Comparison of ENCODE assay signal across 10 cellular contexts in genomic region chr19:53131732-53132131, GRCh38. TPM values are rescaled to one million over a fixed set of nuclear protein-coding genes. Genes with fewer than 3 reads are reported as not detected.
DNase-seq lines count a peak whose midpoint lies in the region; ATAC-seq and TF ChIP-seq lines count a peak whose summit lies in the region.
"Had no signal": no experiment of that assay in that cellular context is flagged by ENCODE, and none has a peak within 500 bp of the region (broad histone marks: within the 10 kb centered on the region; RNA-seq: fewer than 3 reads in every experiment).

No MANE protein-coding gene starts in this region.

- H3K9me3 Mint-ChIP-seq in naive B cell, result peaks cover 0 to 31% (median 18%) of the 10 kb centered on the region in 7 donors
- peaks cover 18% of the 10 kb centered on the region for H3K9me3 Mint-ChIP-seq in Calu3 (ENCODE audit: low read depth, unreplicated experiment)

- H3K4me3 ChIP-seq in cardiac muscle cell (peak overlapping the region; percentile 80), duodenal mucosa (ENCODE audit: low read depth in 1 of 2, low read length in 2 of 2) (peak overlapping the region; percentile 72), uterus (peak overlapping the region; percentile 35 to 53)

- H3K4me3 Mint-ChIP-seq in naive B cell (peak overlapping the region; percentile 71 to 97 (median 91)), Calu3 (ENCODE audit: low read depth, unreplicated experiment) (no peak overlapping the region)

- intact Hi-C loops in Right ventricle myocardium inferior (cut with DNase I), result loop anchor here (1.0 to 2.0 kb wide), 2 partner anchors 25 to 28 kb away; partner anchors contain the start of gene ZNF160
- intact Hi-C loops in uterus (cut with DNase I; ENCODE audit: low total_unique reads), result no loop called here
- intact Hi-C loops in Calu3 (cut with micrococcal nuclease; ENCODE audit: unreplicated experiment), result no loop called here

- DNase-seq in cardiac muscle cell (ENCODE audit: low read depth in 1 of 2, low spot score in 1 of 2) (no peak), Right ventricle myocardium inferior (ENCODE audit: missing footprints) (no peak), naive B cell (no peak), uterus (no peak), Calu3 (no peak)
- DNase-seq in stimulated activated CD8-positive, alpha-beta memory T cell treated with anti-CD3 and anti-CD28 coated beads, Interleukin-4, amount 100 ng/mL, for 48 hours, result no peak
- DNase-seq: DMS 273 treated with DMSO at 0.1 percent for 48 hours, NCI-H1930 had no signal

- H3K9me3 ChIP-seq in cardiac muscle cell (ENCODE audit: low read depth), result no peaks in the 10 kb centered on the region
- peaks cover under 1 to 15% of the 10 kb centered on the region in 2 donors for H3K9me3 ChIP-seq in duodenal mucosa (ENCODE audit: control insufficient read depth in 1 of 2, low read length in 2 of 2)
- no peaks in the 10 kb centered on the region for H3K9me3 ChIP-seq in uterus

- H3K4me1 Mint-ChIP-seq in naive B cell (peaks cover 10 to 30% (median 26%) of the 10 kb centered on the region in 3 donors), Calu3 (ENCODE audit: low read depth, unreplicated experiment) (no peaks in the 10 kb centered on the region)

- ATAC-seq in Right ventricle myocardium inferior, result no peak
- ATAC-seq in naive B cell (ENCODE audit: low read depth in 2 of 2), result no peak
- no peak for ATAC-seq in GM18520 (IDR thresholded peaks at IDR 0.05; ENCODE audit: unreplicated experiment)

- no peaks in the 10 kb centered on the region for H3K27me3 Mint-ChIP-seq in naive B cell
- no peaks in the 10 kb centered on the region for H3K27me3 Mint-ChIP-seq in Calu3 (ENCODE audit: unreplicated experiment)

- CTCF ChIA-PET in Calu3 (lab: Charles Lee), result no interaction called here

- H3K27ac ChIP-seq in cardiac muscle cell (no peak overlapping the region), duodenal mucosa (ENCODE audit: low read depth, low read length) (no peak overlapping the region), uterus (peak overlapping the region; percentile 41 to 66)

- H3K9ac ChIP-seq in duodenal mucosa (ENCODE audit: low read depth in 1 of 2, low read length in 2 of 2), result peak overlapping the region in 1 of 2 donors; percentile 54

- H3K27ac Mint-ChIP-seq in naive B cell (peak overlapping the region in 4 of 6 donors; percentile 78 to 94 (median 90)), Calu3 (ENCODE audit: unreplicated experiment) (no peak overlapping the region)

- no peak for TF ChIP-seq POLR2A in uterus (IDR thresholded peaks at IDR 0.05)

- peaks cover 0 to 26% of the 10 kb centered on the region in 2 donors for H3K36me3 Mint-ChIP-seq in naive B cell
- H3K36me3 Mint-ChIP-seq in Calu3 (ENCODE audit: insufficient read depth, unreplicated experiment), result no peaks in the 10 kb centered on the region

- no TSS peak for BruUV-seq in Calu3 (replicated peaks; lab: Mats Ljungman, UMichigan)

- TF ChIP-seq CTCF in cardiac muscle cell (IDR thresholded peaks at IDR 0.05; ENCODE audit: low read depth, low read length) (no peak), uterus (IDR thresholded peaks at IDR 0.05) (no peak), Calu3 (IDR thresholded peaks at IDR 0.05; ENCODE audit: unreplicated experiment) (no peak)

- H3K36me3 ChIP-seq in cardiac muscle cell (no peaks in the 10 kb centered on the region), duodenal mucosa (ENCODE audit: control insufficient read depth in 1 of 2, insufficient read depth in 2 of 2, low read length in 2 of 2) (no peaks in the 10 kb centered on the region), uterus (no peaks in the 10 kb centered on the region)

- H3K4me1 ChIP-seq in cardiac muscle cell (ENCODE audit: low read depth) (peaks cover 3% of the 10 kb centered on the region), duodenal mucosa (ENCODE audit: control insufficient read depth in 1 of 2, insufficient read depth in 2 of 2, low read length in 2 of 2) (peaks cover 0 to 5% of the 10 kb centered on the region in 2 donors), uterus (no peaks in the 10 kb centered on the region)

- H3K27me3 ChIP-seq in cardiac muscle cell, result no peaks in the 10 kb centered on the region
- H3K27me3 ChIP-seq in duodenal mucosa (ENCODE audit: control insufficient read depth in 1 of 2, insufficient read depth in 2 of 2, low read length in 2 of 2), result no peaks in the 10 kb centered on the region
- no peaks in the 10 kb centered on the region for H3K27me3 ChIP-seq in uterus

RNA-seq across cellular contexts. Expression of gene ZNF415, which starts 1.0 kb away (rescaled TPM):
- total RNA-seq in cardiac muscle cell (11.9 and 17.0 TPM in 2 replicates), Right ventricle myocardium inferior (18.6 TPM), uterus (10 to 100 TPM in 2 of 4 donors, 1 to 10 TPM in 2; 9.5 to 27.2 (median 14.7) TPM), Calu3 (2022) (not detected in 2 replicates)
- polyA plus RNA-seq in cardiac muscle cell (11.8 and 22.9 TPM in 2 replicates), naive B cell (ENCODE audit: low read depth in 6 of 6) (10 to 100 TPM in 2 of 6 donors, 1 to 10 TPM in 4; 4.6 to 22.2 (median 6.8) TPM)

RNA-seq across cellular contexts. Expression of gene ZNF347, which starts 27.1 kb away (rescaled TPM):
- total RNA-seq in cardiac muscle cell, result 2.9 and 5.8 TPM in 2 replicates
- polyA plus RNA-seq in cardiac muscle cell, result 1.9 and 5.8 TPM in 2 replicates
- 5.1 TPM for total RNA-seq in Right ventricle myocardium inferior
- polyA plus RNA-seq in naive B cell (ENCODE audit: low read depth in 6 of 6), result 10 to 100 TPM in 3 of 6 donors, 1 to 10 TPM in 3; 3.4 to 13.3 (median 9.5) TPM
- total RNA-seq in uterus, result 10 to 100 TPM; 10.2 to 25.4 (median 16.9) TPM
- total RNA-seq in Calu3 (2022), result not detected in 2 replicates

RNA-seq across cellular contexts. Expression of gene ZNF160, which starts 28.5 kb away (rescaled TPM):
- total RNA-seq in cardiac muscle cell (56.3 and 110 TPM in 2 replicates), Right ventricle myocardium inferior (16.5 TPM), uterus (10 to 100 TPM; 10.9 to 75.3 (median 52.1) TPM), Calu3 (2022) (7.7 and 7.8 TPM in 2 replicates)
- polyA plus RNA-seq in cardiac muscle cell (53.8 and 83.5 TPM in 2 replicates), naive B cell (ENCODE audit: low read depth in 6 of 6) (10 to 100 TPM; 11.2 to 40.7 (median 25.5) TPM)

Comparison
In these comparisons a context has a peak if more than half of its experiments do, and no peak if none do; other contexts are left out.
1. H3K27ac ChIP-seq: peak in uterus (2 of 2); none in cardiac muscle cell (single experiment) and duodenal mucosa (single experiment).
2. RNA of gene ZNF415, which starts 1.0 kb away (total RNA-seq): 9.5 to 27.2 TPM in uterus, 18.6 TPM in Right ventricle myocardium inferior (single experiment) and 11.9 to 17.0 TPM in cardiac muscle cell; not detected in Calu3; every median in the first group is over 10 times any median in the second.
3. Peak in every context shown above with its lines, with median percentiles within 50 percentile points of each other: H3K4me3 ChIP-seq.